1 cellular context compared by ENCODE assay signal in the genomic region with DNA sequence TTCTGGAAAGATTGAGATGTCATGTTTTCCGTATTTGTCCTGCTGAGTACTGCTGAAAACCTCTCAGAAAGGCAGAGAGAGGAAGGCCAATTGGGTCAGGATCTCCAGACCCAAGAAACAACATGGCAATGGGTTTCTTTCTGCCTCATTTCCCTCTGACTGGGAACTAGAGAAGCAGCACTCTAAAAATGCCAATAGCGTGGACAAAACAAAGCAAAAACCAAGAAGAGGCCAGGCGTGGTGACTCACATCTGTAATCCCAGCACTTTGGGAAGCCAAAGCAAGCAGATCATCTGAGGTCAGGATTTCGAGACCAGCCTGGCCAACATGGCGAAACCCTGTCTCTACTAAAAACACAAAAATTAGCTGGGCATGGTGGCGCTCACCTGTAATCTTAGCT.
TF ChIP-seq lines count a peak whose summit lies in the region.

No MANE protein-coding gene starts in this region.

TF ChIP-seq in GM23338, 12 proteins besides CTCF, POLR2A, EP300 and RAD21 (continued from another document):
- TF ChIP-seq, protein P1, sequence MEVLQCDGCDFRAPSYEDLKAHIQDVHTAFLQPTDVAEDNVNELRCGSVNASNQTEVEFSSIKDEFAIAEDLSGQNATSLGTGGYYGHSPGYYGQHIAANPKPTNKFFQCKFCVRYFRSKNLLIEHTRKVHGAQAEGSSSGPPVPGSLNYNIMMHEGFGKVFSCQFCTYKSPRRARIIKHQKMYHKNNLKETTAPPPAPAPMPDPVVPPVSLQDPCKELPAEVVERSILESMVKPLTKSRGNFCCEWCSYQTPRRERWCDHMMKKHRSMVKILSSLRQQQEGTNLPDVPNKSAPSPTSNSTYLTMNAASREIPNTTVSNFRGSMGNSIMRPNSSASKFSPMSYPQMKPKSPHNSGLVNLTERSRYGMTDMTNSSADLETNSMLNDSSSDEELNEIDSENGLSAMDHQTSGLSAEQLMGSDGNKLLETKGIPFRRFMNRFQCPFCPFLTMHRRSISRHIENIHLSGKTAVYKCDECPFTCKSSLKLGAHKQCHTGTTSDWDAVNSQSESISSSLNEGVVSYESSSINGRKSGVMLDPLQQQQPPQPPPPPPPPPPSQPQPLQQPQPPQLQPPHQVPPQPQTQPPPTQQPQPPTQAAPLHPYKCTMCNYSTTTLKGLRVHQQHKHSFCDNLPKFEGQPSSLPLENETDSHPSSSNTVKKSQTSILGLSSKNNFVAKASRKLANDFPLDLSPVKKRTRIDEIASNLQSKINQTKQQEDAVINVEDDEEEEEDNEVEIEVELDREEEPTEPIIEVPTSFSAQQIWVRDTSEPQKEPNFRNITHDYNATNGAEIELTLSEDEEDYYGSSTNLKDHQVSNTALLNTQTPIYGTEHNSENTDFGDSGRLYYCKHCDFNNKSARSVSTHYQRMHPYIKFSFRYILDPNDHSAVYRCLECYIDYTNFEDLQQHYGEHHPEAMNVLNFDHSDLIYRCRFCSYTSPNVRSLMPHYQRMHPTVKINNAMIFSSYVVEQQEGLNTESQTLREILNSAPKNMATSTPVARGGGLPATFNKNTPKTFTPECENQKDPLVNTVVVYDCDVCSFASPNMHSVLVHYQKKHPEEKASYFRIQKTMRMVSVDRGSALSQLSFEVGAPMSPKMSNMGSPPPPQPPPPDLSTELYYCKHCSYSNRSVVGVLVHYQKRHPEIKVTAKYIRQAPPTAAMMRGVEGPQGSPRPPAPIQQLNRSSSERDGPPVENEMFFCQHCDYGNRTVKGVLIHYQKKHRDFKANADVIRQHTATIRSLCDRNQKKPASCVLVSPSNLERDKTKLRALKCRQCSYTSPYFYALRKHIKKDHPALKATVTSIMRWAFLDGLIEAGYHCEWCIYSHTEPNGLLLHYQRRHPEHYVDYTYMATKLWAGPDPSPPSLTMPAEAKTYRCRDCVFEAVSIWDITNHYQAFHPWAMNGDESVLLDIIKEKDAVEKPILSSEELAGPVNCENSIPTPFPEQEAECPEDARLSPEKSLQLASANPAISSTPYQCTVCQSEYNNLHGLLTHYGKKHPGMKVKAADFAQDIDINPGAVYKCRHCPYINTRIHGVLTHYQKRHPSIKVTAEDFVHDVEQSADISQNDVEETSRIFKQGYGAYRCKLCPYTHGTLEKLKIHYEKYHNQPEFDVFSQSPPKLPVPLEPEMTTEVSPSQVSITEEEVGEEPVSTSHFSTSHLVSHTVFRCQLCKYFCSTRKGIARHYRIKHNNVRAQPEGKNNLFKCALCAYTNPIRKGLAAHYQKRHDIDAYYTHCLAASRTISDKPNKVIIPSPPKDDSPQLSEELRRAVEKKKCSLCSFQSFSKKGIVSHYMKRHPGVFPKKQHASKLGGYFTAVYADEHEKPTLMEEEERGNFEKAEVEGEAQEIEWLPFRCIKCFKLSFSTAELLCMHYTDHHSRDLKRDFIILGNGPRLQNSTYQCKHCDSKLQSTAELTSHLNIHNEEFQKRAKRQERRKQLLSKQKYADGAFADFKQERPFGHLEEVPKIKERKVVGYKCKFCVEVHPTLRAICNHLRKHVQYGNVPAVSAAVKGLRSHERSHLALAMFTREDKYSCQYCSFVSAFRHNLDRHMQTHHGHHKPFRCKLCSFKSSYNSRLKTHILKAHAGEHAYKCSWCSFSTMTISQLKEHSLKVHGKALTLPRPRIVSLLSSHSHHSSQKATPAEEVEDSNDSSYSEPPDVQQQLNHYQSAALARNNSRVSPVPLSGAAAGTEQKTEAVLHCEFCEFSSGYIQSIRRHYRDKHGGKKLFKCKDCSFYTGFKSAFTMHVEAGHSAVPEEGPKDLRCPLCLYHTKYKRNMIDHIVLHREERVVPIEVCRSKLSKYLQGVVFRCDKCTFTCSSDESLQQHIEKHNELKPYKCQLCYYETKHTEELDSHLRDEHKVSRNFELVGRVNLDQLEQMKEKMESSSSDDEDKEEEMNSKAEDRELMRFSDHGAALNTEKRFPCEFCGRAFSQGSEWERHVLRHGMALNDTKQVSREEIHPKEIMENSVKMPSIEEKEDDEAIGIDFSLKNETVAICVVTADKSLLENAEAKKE (CRISPR knock-in tag; IDR thresholded peaks at IDR 0.05), result no peak
- TF ChIP-seq ZNF331 (CRISPR knock-in tag; IDR thresholded peaks at IDR 0.05; ENCODE audit: low read depth) (no peak), POLR2AphosphoS5 (IDR thresholded peaks at IDR 0.05; ENCODE audit: low read depth) (no peak), EZH2 (IDR thresholded peaks at IDR 0.05; ENCODE audit: low read depth, unreplicated experiment) (no peak), NANOG (IDR thresholded peaks at IDR 0.05; ENCODE audit: borderline replicate concordance) (no peak), EZH2phosphoT487 (IDR thresholded peaks at IDR 0.05; ENCODE audit: unreplicated experiment) (no peak), STAT1 (IDR thresholded peaks at IDR 0.05; ENCODE audit: unreplicated experiment) (no peak), REST (IDR thresholded peaks at IDR 0.05; ENCODE audit: unreplicated experiment) (no peak), ZNF114 (CRISPR knock-in tag; IDR thresholded peaks at IDR 0.05) (no peak), CREB1 (CRISPR knock-in tag; IDR thresholded peaks at IDR 0.05; ENCODE audit: low read depth) (no peak)
- TF ChIP-seq, protein P2, sequence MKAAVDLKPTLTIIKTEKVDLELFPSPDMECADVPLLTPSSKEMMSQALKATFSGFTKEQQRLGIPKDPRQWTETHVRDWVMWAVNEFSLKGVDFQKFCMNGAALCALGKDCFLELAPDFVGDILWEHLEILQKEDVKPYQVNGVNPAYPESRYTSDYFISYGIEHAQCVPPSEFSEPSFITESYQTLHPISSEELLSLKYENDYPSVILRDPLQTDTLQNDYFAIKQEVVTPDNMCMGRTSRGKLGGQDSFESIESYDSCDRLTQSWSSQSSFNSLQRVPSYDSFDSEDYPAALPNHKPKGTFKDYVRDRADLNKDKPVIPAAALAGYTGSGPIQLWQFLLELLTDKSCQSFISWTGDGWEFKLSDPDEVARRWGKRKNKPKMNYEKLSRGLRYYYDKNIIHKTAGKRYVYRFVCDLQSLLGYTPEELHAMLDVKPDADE (IDR thresholded peaks at IDR 0.05), result no peak
